10 cellular contexts compared by ENCODE assay signal in the genomic region with DNA sequence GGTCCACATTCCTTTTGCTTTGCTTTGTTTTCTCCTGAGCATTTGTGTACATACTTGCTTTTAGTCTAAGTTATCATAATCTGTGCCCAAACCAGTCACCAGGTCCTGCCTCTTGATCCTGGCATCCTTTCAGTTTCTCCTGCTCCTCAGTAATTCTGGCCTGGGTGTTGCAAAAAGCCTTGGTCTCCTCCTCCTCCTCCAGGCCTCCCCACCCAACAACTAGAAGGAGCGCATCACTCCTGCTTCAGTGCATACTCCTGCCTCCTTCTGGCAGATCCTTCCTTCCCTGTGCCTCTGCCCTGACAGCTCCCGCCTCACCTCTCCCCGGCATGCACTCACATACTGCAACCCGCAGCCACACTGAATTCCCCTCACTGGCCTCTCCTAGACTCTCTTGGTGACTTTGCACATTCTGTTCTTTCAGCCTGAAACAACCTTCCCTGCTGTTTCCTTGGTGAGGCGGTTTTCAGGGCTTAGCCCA. TPM values are rescaled to one million over a fixed set of nuclear protein-coding genes. Genes with fewer than 3 reads are reported as not detected.
DNase-seq lines count a peak whose midpoint lies in the region; ATAC-seq, FAIRE-seq and TF ChIP-seq lines count a peak whose summit lies in the region.
"Had no signal": no experiment of that assay in that cellular context is flagged by ENCODE, and none has a peak within 500 bp of the region (broad histone marks: within the 10 kb centered on the region; RNA-seq: fewer than 3 reads in every experiment).

No MANE protein-coding gene starts in this region.

- H3K27ac ChIP-seq in HCT116 (ENCODE audit: low read depth, low read length) (no peak overlapping the region), keratinocyte (ENCODE audit: control insufficient read depth, insufficient read depth, low read length) (no peak overlapping the region), stomach smooth muscle (ENCODE audit: low read length) (peak overlapping the region; percentile 31)
- H3K27ac ChIP-seq: thoracic aorta had no signal

- H3K9ac ChIP-seq in HCT116 (ENCODE audit: low read length) (no peak overlapping the region), keratinocyte (ENCODE audit: control insufficient read depth, extremely low read depth, insufficient read depth, low read length) (peak overlapping the region; percentile 22), stomach smooth muscle (ENCODE audit: low read length in 2 of 2) (no peak overlapping the region)

- H3K27me3 Mint-ChIP-seq in T-cell (peaks cover 53 to 66% of the 10 kb centered on the region in 2 donors), immature natural killer cell (ENCODE audit: low read depth in 3 of 3) (peaks cover 15 to 38% (median 19%) of the 10 kb centered on the region in 3 donors)

- no peaks in the 10 kb centered on the region for H3K36me3 Mint-ChIP-seq in T-cell
- peaks cover 0 to 8% (median 4%) of the 10 kb centered on the region in 3 donors for H3K36me3 Mint-ChIP-seq in immature natural killer cell
- H3K36me3 Mint-ChIP-seq: activated naive CD4-positive, alpha-beta T cell treated with anti-CD3 and anti-CD28 coated beads, Interleukin-2, amount 50 U/mL, for 24 hours had no signal

- H3K79me2 ChIP-seq in HCT116 (ENCODE audit: insufficient read depth, low read length): no peaks in the 10 kb centered on the region
- H3K79me2 ChIP-seq in keratinocyte (ENCODE audit: control insufficient read depth, insufficient read depth, low read length): peaks cover 4% of the 10 kb centered on the region

- H3K9me3 Mint-ChIP-seq in T-cell: no peaks in the 10 kb centered on the region
- H3K9me3 Mint-ChIP-seq in immature natural killer cell: no peaks in the 10 kb centered on the region
- H3K9me3 Mint-ChIP-seq: activated naive CD4-positive, alpha-beta T cell treated with anti-CD3 and anti-CD28 coated beads, Interleukin-2, amount 50 U/mL, for 24 hours had no signal

- H3K9me2 ChIP-seq in HCT116 (ENCODE audit: insufficient read depth): no peaks in the 10 kb centered on the region

- H3K4me1 ChIP-seq in HCT116 (ENCODE audit: control insufficient read depth in 1 of 2, insufficient read depth in 2 of 2, low read length in 2 of 2): no peaks in the 10 kb centered on the region
- peaks cover 12% of the 10 kb centered on the region for H3K4me1 ChIP-seq in keratinocyte (ENCODE audit: control insufficient read depth, extremely low read depth, insufficient read depth, low read length)
- peaks cover 41% of the 10 kb centered on the region for H3K4me1 ChIP-seq in stomach smooth muscle (ENCODE audit: control insufficient read depth, insufficient read depth, low read length)

- peak; percentile 63 for FAIRE-seq in keratinocyte (lab: Jason Lieb, UNC)

- H3K9me3 ChIP-seq in HCT116 (ENCODE audit: control insufficient read depth in 1 of 2, insufficient read depth in 1 of 2, low read depth in 1 of 2, low read length in 2 of 2) (no peaks in the 10 kb centered on the region), keratinocyte (ENCODE audit: control insufficient read depth, low read depth, low read length) (no peaks in the 10 kb centered on the region), stomach smooth muscle (ENCODE audit: control insufficient read depth in 2 of 2, low read length in 2 of 2) (no peaks in the 10 kb centered on the region)
- H3K9me3 ChIP-seq: thoracic aorta had no signal

- DNase-seq in HCT116 (ENCODE audit: low read depth, low spot score) (no peak), cerebellar cortex (ENCODE audit: low spot score) (peak; percentile 34), keratinocyte (ENCODE audit: low read depth, low spot score) (no peak), T-cell (no peak), immature natural killer cell (no peak)
- DNase-seq in activated CD8-positive, alpha-beta memory T cell treated with anti-CD3 and anti-CD28 coated beads, Interleukin-2, amount 50 U/mL, for 4 hours: no peak
- no peak for DNase-seq in activated CD4-positive, alpha-beta T cell treated with anti-CD3 and anti-CD28 coated beads for 1 hour

- POLR2A ChIA-PET in HCT116 (lab: Charles Lee): no interaction called here
- POLR2A ChIA-PET in T-cell (lab: Charles Lee): interaction anchor here in 1 of 2 donors (0.6 kb wide), 2 partner anchors 44 to 371 kb away, joined by 3 to 4 read pairs; no protein-coding TSS in a partner anchor

- H2AFZ ChIP-seq in HCT116 (ENCODE audit: low read depth, low read length, poor library complexity, severe bottlenecking): no peak overlapping the region
- H2AFZ ChIP-seq in keratinocyte (ENCODE audit: control insufficient read depth, low read length): no peak overlapping the region

- dilution Hi-C loops in keratinocyte (cut with MboI; ENCODE audit: extremely low pct_ligation_motif_present, low sequenced_read_pairs): no loop called here

- H3K36me3 ChIP-seq in HCT116 (ENCODE audit: control insufficient read depth in 1 of 2, insufficient read depth in 2 of 2, low read length in 2 of 2) (no peaks in the 10 kb centered on the region), keratinocyte (ENCODE audit: control insufficient read depth in 2 of 2, extremely low read depth in 1 of 2, insufficient read depth in 2 of 2, low read length in 2 of 2) (no peaks in the 10 kb centered on the region), stomach smooth muscle (ENCODE audit: control insufficient read depth in 2 of 2, insufficient read depth in 2 of 2, low read length in 2 of 2) (no peaks in the 10 kb centered on the region)
- H3K36me3 ChIP-seq: thoracic aorta had no signal

- no peak overlapping the region for H3K4me2 ChIP-seq in HCT116 (ENCODE audit: low read length)
- H3K4me2 ChIP-seq in keratinocyte (ENCODE audit: control insufficient read depth, extremely low read depth, insufficient read depth, low read depth, low read length): peak overlapping the region; percentile 27

- RAD21 ChIA-PET in HCT116 (lab: Charles Lee; ENCODE audit: low non-redundant PET in 1 of 2, low total read pairs in 2 of 2, uncharacterized antibody in 2 of 2, unreplicated experiment in 2 of 2): no interaction called here

- H3K4me3 Mint-ChIP-seq in T-cell (peak overlapping the region in 1 of 3 donors; percentile 88), immature natural killer cell (peak overlapping the region in 1 of 5 donors; percentile 15)
- H3K4me3 Mint-ChIP-seq: activated naive CD4-positive, alpha-beta T cell treated with anti-CD3 and anti-CD28 coated beads, Interleukin-2, amount 50 U/mL, for 24 hours had no signal

- BruUV-seq in HCT116 (replicated peaks; lab: Mats Ljungman, UMichigan): no TSS peak

- ATAC-seq in HCT116 (peak; percentile 72), T-cell (replicated peaks in 1 of 4) (no peak)

- no peaks in the 10 kb centered on the region for H3K9me1 ChIP-seq in keratinocyte (ENCODE audit: control insufficient read depth, extremely low read depth, insufficient read depth, low read length)

- CTCF ChIA-PET in HCT116 (lab: Charles Lee) (no interaction called here), T-cell (lab: Charles Lee) (no interaction called here)

- H3K27ac Mint-ChIP-seq in T-cell (no peak overlapping the region), immature natural killer cell (no peak overlapping the region)
- H3K27ac Mint-ChIP-seq: activated naive CD4-positive, alpha-beta T cell treated with anti-CD3 and anti-CD28 coated beads, Interleukin-2, amount 50 U/mL, for 24 hours had no signal

- intact Hi-C loops in HCT116 (cut with micrococcal nuclease): no loop called here

- H4K20me1 ChIP-seq in HCT116 (ENCODE audit: insufficient read depth) (no peaks in the 10 kb centered on the region), keratinocyte (ENCODE audit: control insufficient read depth, extremely low read depth, insufficient read depth, low read length) (no peaks in the 10 kb centered on the region)

- 0 out of 6 replicates have a peak, but pooled peaks of 1 of the 3 experiments have one; percentile 5 for TF ChIP-seq CTCF in HCT116 (IDR thresholded peaks at IDR 0.05 in 2 of 3, conservative IDR thresholded peaks at IDR 0.05 in 1 of 3; ENCODE audit: borderline replicate concordance in 1 of 3, insufficient read depth in 1 of 3, low read depth in 2 of 3, low read length in 2 of 3)
- TF ChIP-seq CTCF in keratinocyte (optimal IDR thresholded peaks at IDR 0.05 in 1 of 3, IDR thresholded peaks at IDR 0.05 in 1 of 3, conservative IDR thresholded peaks at IDR 0.05 in 1 of 3; ENCODE audit: extremely low read depth in 1 of 3, insufficient read depth in 2 of 3, low read length in 3 of 3): peak; percentile 34 to 86 (median 47)

- TF ChIP-seq RAD21 in HCT116 (IDR thresholded peaks at IDR 0.05; ENCODE audit: low read depth): peak; percentile 31

- H3K4me3 ChIP-seq in HCT116 (replicated peaks in 1 of 2; ENCODE audit: low read depth in 1 of 2, low read length in 2 of 2): no peak overlapping the region
- no peak overlapping the region for H3K4me3 ChIP-seq in keratinocyte (ENCODE audit: control insufficient read depth in 2 of 3, extremely low read depth in 1 of 3, insufficient read depth in 2 of 3, low read depth in 1 of 3, low read length in 3 of 3)
- H3K4me3 ChIP-seq in stomach smooth muscle (ENCODE audit: low read length in 2 of 2): peak overlapping the region in 1 of 2 donors; percentile 17
- H3K4me3 ChIP-seq: thoracic aorta had no signal

- H3K4me1 Mint-ChIP-seq in T-cell (peaks cover 15 to 24% (median 21%) of the 10 kb centered on the region in 3 donors), immature natural killer cell (peaks cover 11 to 17% of the 10 kb centered on the region in 2 donors)

- no peak for TF ChIP-seq POLR2A in HCT116 (IDR thresholded peaks at IDR 0.05; ENCODE audit: borderline replicate concordance, extremely low read depth, insufficient read depth, insufficient read length)

- H3K27me3 ChIP-seq in HCT116 (ENCODE audit: insufficient read depth, low read length) (no peaks in the 10 kb centered on the region; the same call in 1 of the 2 replicates), keratinocyte (ENCODE audit: control insufficient read depth, extremely low read depth, insufficient read depth, low read length) (no peaks in the 10 kb centered on the region), stomach smooth muscle (ENCODE audit: control insufficient read depth in 1 of 2, insufficient read depth in 2 of 2, low read length in 2 of 2) (no peaks in the 10 kb centered on the region)

RNA-seq across cellular contexts. Expression of a gene that starts 2.3 kb away (rescaled TPM):
- total RNA-seq in HCT116 (2021; ENCODE audit: unreplicated experiment) (0.12 TPM), T-cell (under 1 TPM in 1 of 5 donors, not detected in 4; 0.09 TPM)
- 0.15 and 0.18 TPM in 2 replicates for polyA plus RNA-seq in HCT116 (2012)
- polyA plus RNA-seq in keratinocyte (0.95 to 5.1 TPM (median 1.8 TPM) in 3 replicates), immature natural killer cell (not detected)
- not detected for polyA plus RNA-seq in keratinocyte (2011; ENCODE audit: low read depth)
- 2.5 and 2.8 TPM in 2 replicates for polyA plus RNA-seq in keratinocyte (2011; cell fraction: cytosol; rRNA removed)
- polyA plus RNA-seq in keratinocyte (2011; cell fraction: nucleus; rRNA removed): 2.8 and 4.3 TPM in 2 replicates
- polyA plus RNA-seq in keratinocyte (2012; ENCODE audit: low replicate concordance): 0.07 and 4.7 TPM in 2 replicates
- polyA minus RNA-seq in keratinocyte: 2.8 to 4.1 TPM (median 3.6 TPM) in 3 replicates
- 3.8 TPM for polyA minus RNA-seq in keratinocyte (2011; cell fraction: cytosol; rRNA and poly(A)+ RNA removed)
- 2.0 and 2.4 TPM in 2 replicates for polyA minus RNA-seq in keratinocyte (2011; cell fraction: nucleus; rRNA and poly(A)+ RNA removed)

RNA-seq across cellular contexts. Expression of a gene that starts 34.4 kb away (rescaled TPM):
- 16.9 TPM for total RNA-seq in HCT116 (2021; ENCODE audit: unreplicated experiment)
- polyA plus RNA-seq in HCT116 (2012): 23.2 and 25.1 TPM in 2 replicates
- 9.4 to 13.0 TPM (median 9.5 TPM) in 3 replicates for polyA plus RNA-seq in keratinocyte
- polyA plus RNA-seq in keratinocyte (2011; ENCODE audit: low read depth): 7.4 TPM
- 8.2 and 9.2 TPM in 2 replicates for polyA plus RNA-seq in keratinocyte (2011; cell fraction: cytosol; rRNA removed)
- 9.9 and 10.2 TPM in 2 replicates for polyA plus RNA-seq in keratinocyte (2011; cell fraction: nucleus; rRNA removed)
- polyA plus RNA-seq in keratinocyte (2012; ENCODE audit: low replicate concordance): 14.9 and 15.6 TPM in 2 replicates
- polyA minus RNA-seq in keratinocyte: 8.1 to 18.6 TPM (median 12.9 TPM) in 3 replicates
- polyA minus RNA-seq in keratinocyte (2011; cell fraction: cytosol; rRNA and poly(A)+ RNA removed): 11.3 TPM
- polyA minus RNA-seq in keratinocyte (2011; cell fraction: nucleus; rRNA and poly(A)+ RNA removed): 5.9 and 6.3 TPM in 2 replicates
- 10 to 100 TPM; 16.3 to 23.3 (median 20.2) TPM for total RNA-seq in T-cell
- polyA plus RNA-seq in immature natural killer cell: 10 to 100 TPM; 27.8 to 37.1 (median 33.9) TPM

RNA-seq across cellular contexts. Expression of a gene that starts 58.2 kb away (rescaled TPM):
- total RNA-seq in HCT116 (2021; ENCODE audit: unreplicated experiment): 143 TPM
- polyA plus RNA-seq in HCT116 (2012): 186 and 201 TPM in 2 replicates
- 338 to 495 TPM (median 379 TPM) in 3 replicates for polyA plus RNA-seq in keratinocyte
- 63.9 TPM for polyA plus RNA-seq in keratinocyte (2011; ENCODE audit: low read depth)
- 236 and 305 TPM in 2 replicates for polyA plus RNA-seq in keratinocyte (2011; cell fraction: cytosol; rRNA removed)
- 101 and 194 TPM in 2 replicates for polyA plus RNA-seq in keratinocyte (2011; cell fraction: nucleus; rRNA removed)
- 209 and 336 TPM in 2 replicates for polyA plus RNA-seq in keratinocyte (2012; ENCODE audit: low replicate concordance)
- 52.8 to 96.1 TPM (median 58.3 TPM) in 3 replicates for polyA minus RNA-seq in keratinocyte
- polyA minus RNA-seq in keratinocyte (2011; cell fraction: cytosol; rRNA and poly(A)+ RNA removed): 112 TPM
- 14.7 and 17.1 TPM in 2 replicates for polyA minus RNA-seq in keratinocyte (2011; cell fraction: nucleus; rRNA and poly(A)+ RNA removed)
- total RNA-seq in T-cell: 100 to 1,000 TPM in 3 of 5 donors, 10 to 100 TPM in 2; 97.2 to 110 (median 103) TPM
- 1,000 to 10,000 TPM in 1 of 3 donors, 100 to 1,000 TPM in 2; 742 to 1,051 (median 942) TPM for polyA plus RNA-seq in immature natural killer cell
